ENCODE assay signal across 8 cellular contexts in genomic region chr11:14643697-14644395, GRCh38. TPM values are rescaled to one million over a fixed set of nuclear protein-coding genes. Genes with fewer than 3 reads are reported as not detected.
DNase-seq lines count a peak whose midpoint lies in the region; ATAC-seq and TF ChIP-seq lines count a peak whose summit lies in the region.

PDE3B (plus strand) TSS chr11:14643804; CDS start chr11:14644076, 272 bp downstream.

- H2AFZ ChIP-seq in mesenchymal stem cell (ENCODE audit: low read depth, low read length) = peak within 1 kb of the TSS; percentile 74

- H4K8ac ChIP-seq in mesenchymal stem cell (ENCODE audit: low read length) = peak within 1 kb of the TSS; percentile 91

- H3K79me1 ChIP-seq in mesenchymal stem cell (replicated peaks; ENCODE audit: low read length, poor library complexity, severe bottlenecking) = no peaks in the 10 kb centered on the region

- in situ Hi-C loops in GM18951 (cut with MboI; ENCODE audit: low sequenced_read_pairs, unreplicated experiment) = no loop called here

- H2BK12ac ChIP-seq in mesenchymal stem cell (ENCODE audit: low read length in 2 of 2) = peak within 1 kb of the TSS; percentile 39 to 89

- H2BK120ac ChIP-seq in mesenchymal stem cell (ENCODE audit: low read depth, low read length) = peak within 1 kb of the TSS; percentile 49

- H3K4me3 Mint-ChIP-seq in activated CD4-positive, alpha-beta memory T cell treated with anti-CD3 and anti-CD28 coated beads for 36 hours = peak within 1 kb of the TSS; percentile 71

- peak within 1 kb of the TSS in 1 of 2 experiments; percentile 61 for H3K23ac ChIP-seq in mesenchymal stem cell (ENCODE audit: low read length in 2 of 2)

- 0% methylated on average over 53 of the region's 79 CpGs for WGBS in mesenchymal stem cell

- peak; percentile 86 for ATAC-seq in HG03175 (IDR thresholded peaks at IDR 0.05; ENCODE audit: unreplicated experiment)

- H3K9me3 ChIP-seq in effector memory CD4-positive, alpha-beta T cell (ENCODE audit: control insufficient read depth, low read length) = no peaks in the 10 kb centered on the region
- no peaks in the 10 kb centered on the region for H3K9me3 ChIP-seq in mesenchymal stem cell (ENCODE audit: control insufficient read depth, low read length)

- H3K27me3 Mint-ChIP-seq in activated CD4-positive, alpha-beta memory T cell treated with anti-CD3 and anti-CD28 coated beads for 36 hours = no peaks in the 10 kb centered on the region

- peaks cover 50% of the 10 kb centered on the region for H3K4me1 Mint-ChIP-seq in activated CD4-positive, alpha-beta memory T cell treated with anti-CD3 and anti-CD28 coated beads for 36 hours (ENCODE audit: low read depth)

- H3K36me3 Mint-ChIP-seq in activated CD4-positive, alpha-beta memory T cell treated with anti-CD3 and anti-CD28 coated beads for 36 hours = peaks cover 21% of the 10 kb centered on the region

- peak within 1 kb of the TSS; percentile 73 to 79 for H3K4ac ChIP-seq in mesenchymal stem cell (ENCODE audit: low read depth in 1 of 2, low read length in 2 of 2)

- CTCF ChIA-PET in activated CD4-positive, alpha-beta memory T cell treated with anti-CD3 and anti-CD28 coated beads for 36 hours (lab: Charles Lee) = interaction anchor here (0.6 to 2.8 kb wide), 15 partner anchors 28 to 330 kb away, joined by 3 to 42 read pairs (median 7); partner anchors contain the start of gene CYP2R1

- H3K27me3 ChIP-seq in effector memory CD4-positive, alpha-beta T cell (replicated peaks; ENCODE audit: control insufficient read depth, insufficient read depth, low read length, poor library complexity, severe bottlenecking) = no peaks in the 10 kb centered on the region
- H3K27me3 ChIP-seq in mesenchymal stem cell (ENCODE audit: control insufficient read depth in 1 of 2, insufficient read depth in 1 of 2, low read length in 2 of 2) = peaks cover 21 to 22% of the 10 kb centered on the region in 2 experiments

- intact Hi-C loops in activated CD4-positive, alpha-beta memory T cell treated with anti-CD3 and anti-CD28 coated beads for 36 hours (cut with micrococcal nuclease) = loop anchor here (2.0 to 10.0 kb wide), 3 partner anchors 65 to 431 kb away; partner anchors contain the start of gene CALCB

- peak within 1 kb of the TSS; percentile 76 for H3K27ac ChIP-seq in effector memory CD4-positive, alpha-beta T cell (ENCODE audit: insufficient read depth, low read length, poor library complexity, severe bottlenecking)
- no peak within 1 kb of the TSS for H3K27ac ChIP-seq in mesenchymal stem cell (ENCODE audit: low read length, poor library complexity, severe bottlenecking)

- H3K14ac ChIP-seq in mesenchymal stem cell (ENCODE audit: low read length in 2 of 2) = peak within 1 kb of the TSS in 1 of 2 experiments; percentile 96

- POLR2A ChIA-PET in activated CD4-positive, alpha-beta memory T cell treated with anti-CD3 and anti-CD28 coated beads for 36 hours (lab: Charles Lee) = interaction anchor here (0.7 to 4.5 kb wide), 14 partner anchors 8 to 264 kb away, joined by 3 to 30 read pairs (median 8); partner anchors contain the start of genes CYP2R1 and PSMA1

- H3K4me2 ChIP-seq in mesenchymal stem cell (ENCODE audit: low read length, poor library complexity, severe bottlenecking) = peak within 1 kb of the TSS; percentile 99

- peak; percentile 58 for TF ChIP-seq POLR2A in GM18951 (IDR thresholded peaks at IDR 0.05; ENCODE audit: extremely low read depth, insufficient read depth, insufficient read length)

- no peaks in the 10 kb centered on the region for H3K36me3 ChIP-seq in effector memory CD4-positive, alpha-beta T cell (ENCODE audit: control insufficient read depth, insufficient read depth, low read length)
- H3K36me3 ChIP-seq in mesenchymal stem cell (ENCODE audit: control insufficient read depth in 1 of 2, insufficient read depth in 2 of 2, low read depth in 1 of 2, low read length in 2 of 2) = no peaks in the 10 kb centered on the region

- peaks cover 2% of the 10 kb centered on the region for H3K4me1 ChIP-seq in effector memory CD4-positive, alpha-beta T cell (ENCODE audit: control insufficient read depth, insufficient read depth, low read length, poor library complexity, severe bottlenecking)
- peaks cover 17% of the 10 kb centered on the region for H3K4me1 ChIP-seq in mesenchymal stem cell (ENCODE audit: control insufficient read depth, insufficient read depth, low read depth, low read length)

- DNase-seq in Ammon's horn (ENCODE audit: low spot score) (peak; percentile 73), NCI-H526 treated with DMSO at 0.1 percent for 48 hours (lab: John Stamatoyannopoulos, UW) (peak; percentile 79), mesenchymal stem cell (peak; percentile 61)
- peak; percentile 87 for DNase-seq in activated CD4-positive, alpha-beta memory T cell treated with anti-CD3 and anti-CD28 coated beads for 36 hours
- DNase-seq in effector memory CD4-positive, alpha-beta T cell = peak; percentile 48 to 67 (median 54)
- DNase-seq in stimulated activated CD8-positive, alpha-beta memory T cell treated with anti-CD3 and anti-CD28 coated beads, Interleukin-15, amount 100 ng/mL, for 4 hours (ENCODE audit: low read depth in 2 of 2) = peak; percentile 38 to 54

- H2AK5ac ChIP-seq in mesenchymal stem cell (ENCODE audit: low read length, severe bottlenecking) = no peak within 1 kb of the TSS

- no peak within 1 kb of the TSS for H2BK5ac ChIP-seq in mesenchymal stem cell (ENCODE audit: low read depth, low read length, poor library complexity, severe bottlenecking)

- H4K91ac ChIP-seq in mesenchymal stem cell (ENCODE audit: low read length) = peak within 1 kb of the TSS; percentile 27

- peak within 1 kb of the TSS; percentile 71 for H3K9ac ChIP-seq in mesenchymal stem cell (ENCODE audit: low read length)

- peak within 1 kb of the TSS; percentile 78 to 79 for H3K18ac ChIP-seq in mesenchymal stem cell (ENCODE audit: low read depth in 1 of 2, low read length in 2 of 2)

- H3K4me3 ChIP-seq in effector memory CD4-positive, alpha-beta T cell (ENCODE audit: insufficient read depth, low read depth, low read length, poor library complexity, severe bottlenecking) = peak within 1 kb of the TSS; percentile 96
- peak within 1 kb of the TSS; percentile 62 to 88 for H3K4me3 ChIP-seq in mesenchymal stem cell (ENCODE audit: insufficient read depth in 1 of 2, low read depth in 1 of 2, low read length in 2 of 2)

- H3K9me3 Mint-ChIP-seq in activated CD4-positive, alpha-beta memory T cell treated with anti-CD3 and anti-CD28 coated beads for 36 hours = no peaks in the 10 kb centered on the region

- peak within 1 kb of the TSS; percentile 60 for H2BK15ac ChIP-seq in mesenchymal stem cell (ENCODE audit: low read depth, poor library complexity, severe bottlenecking)

- H3K27ac Mint-ChIP-seq in activated CD4-positive, alpha-beta memory T cell treated with anti-CD3 and anti-CD28 coated beads for 36 hours = peak within 1 kb of the TSS; percentile 89

RNA-seq across cellular contexts. Expression of gene PDE3B, which starts in this region (rescaled TPM):
- total RNA-seq in activated CD4-positive, alpha-beta memory T cell treated with anti-CD3 and anti-CD28 coated beads for 36 hours = 10 to 100 TPM; 21.6 to 21.8 TPM
- 1.6 TPM for polyA plus RNA-seq in mesenchymal stem cell (2013, experiment 1 of 2)
- 1.8 TPM for polyA plus RNA-seq in mesenchymal stem cell (2013, experiment 2 of 2)
